Comparison of ENCODE assay signal across 9 cellular contexts in genomic region chr17:56297142-56297541, GRCh38.
DNase-seq lines count a peak whose midpoint lies in the region; ATAC-seq and TF ChIP-seq lines count a peak whose summit lies in the region.
"Had no signal": no experiment of that assay in that cellular context is flagged by ENCODE, and none has a peak within 500 bp of the region (broad histone marks: within the 10 kb centered on the region; RNA-seq: fewer than 3 reads in every experiment).

No MANE protein-coding gene starts in this region.

- no peaks in the 10 kb centered on the region for H3K79me2 ChIP-seq in GM23248 (ENCODE audit: insufficient read depth)
- no peaks in the 10 kb centered on the region for H3K79me2 ChIP-seq in MM.1S (ENCODE audit: low read length)

- peak; percentile 77 for DNase-seq in GM23248
- peak; percentile 77 for DNase-seq in OCI-M1 (lab: John Stamatoyannopoulos, UW)
- peak; percentile 47 for DNase-seq in astrocyte of the hippocampus (ENCODE audit: low read depth, low spot score)
- DNase-seq in stimulated activated CD4-positive, alpha-beta T cell treated with anti-CD3 and anti-CD28 coated beads, Interleukin-15, amount 100 ng/mL, for 48 hours (ENCODE audit: low read depth in 2 of 2) = peak; percentile 7 to 9
- DNase-seq in GM13976 (ENCODE audit: low spot score) = no peak
- no peak for DNase-seq in MM.1S
- DNase-seq: GOT3 had no signal

- H3K36me3 ChIP-seq in GM23248 (ENCODE audit: low read depth) = no peaks in the 10 kb centered on the region
- H3K36me3 ChIP-seq in MM.1S (replicated peaks; ENCODE audit: insufficient read depth, low read length) = no peaks in the 10 kb centered on the region

- no peak for TF ChIP-seq CTCF in GM13976 (IDR thresholded peaks at IDR 0.05; ENCODE audit: borderline replicate concordance, control extremely low read depth, extremely low read depth, insufficient read depth, missing control alignments)
- no peak for TF ChIP-seq CTCF in MM.1S (IDR thresholded peaks at IDR 0.05; ENCODE audit: low read length)

- H2AFZ ChIP-seq in GM23248 = peak overlapping the region; percentile 71
- no peak overlapping the region for H2AFZ ChIP-seq in MM.1S (ENCODE audit: low read length)

- 1 to 3% methylated on average over 8 of the region's 8 CpGs for WGBS in GM23248 (ENCODE audit: low coverage in 1 of 2, low lambda C conversion rate in 2 of 2, missing lambda C conversion rate in 2 of 2), 2 experiments

- H3F3A ChIP-seq in GM23248 (ENCODE audit: insufficient read depth) (peaks cover 15% of the 10 kb centered on the region), MM.1S (ENCODE audit: insufficient read depth, low read length) (no peaks in the 10 kb centered on the region)

- H3K4me2 ChIP-seq in GM23248 (ENCODE audit: unreplicated experiment) = peak overlapping the region; percentile 57
- H3K4me2 ChIP-seq in MM.1S (ENCODE audit: low read depth, low read length) = no peak overlapping the region

- H3K9me3 ChIP-seq in GM23248 (ENCODE audit: low read depth) (no peaks in the 10 kb centered on the region), MM.1S (replicated peaks; ENCODE audit: insufficient read depth, low read length) (no peaks in the 10 kb centered on the region)

- H4K20me1 ChIP-seq in GM23248 (ENCODE audit: insufficient read depth) (no peaks in the 10 kb centered on the region), MM.1S (ENCODE audit: insufficient read depth, low read length) (no peaks in the 10 kb centered on the region)

- peaks cover 35% of the 10 kb centered on the region for H3K4me1 ChIP-seq in GM23248 (ENCODE audit: insufficient read depth)
- no peaks in the 10 kb centered on the region for H3K4me1 ChIP-seq in MM.1S (ENCODE audit: low read length)

- H3K27me3 ChIP-seq in GM23248 (replicated peaks; ENCODE audit: insufficient read depth) (no peaks in the 10 kb centered on the region), MM.1S (replicated peaks; ENCODE audit: insufficient read depth, low read length) (no peaks in the 10 kb centered on the region)

- H3K27ac ChIP-seq in GM23248 (peak overlapping the region; percentile 60), MM.1S (ENCODE audit: low read length) (no peak overlapping the region)

- peak overlapping the region; percentile 42; the same call in 1 of the 2 replicates for H3K4me3 ChIP-seq in GM23248
- H3K4me3 ChIP-seq in MM.1S (ENCODE audit: low read length) = no peak overlapping the region

- in situ Hi-C loops in GM23248 (cut with MboI) (no loop called here), GM13976 (cut with MboI; ENCODE audit: low sequenced_read_pairs, unreplicated experiment) (no loop called here)

- H3K9ac ChIP-seq in GM23248 (peak overlapping the region; percentile 56), MM.1S (ENCODE audit: low read length) (no peak overlapping the region)

- ATAC-seq in HG02840 (IDR thresholded peaks at IDR 0.05; ENCODE audit: low FRiP score, unreplicated experiment) = no peak
- ATAC-seq: HepG2 had no signal

- H3K9me2 ChIP-seq in GM23248 (ENCODE audit: insufficient read depth) (no peaks in the 10 kb centered on the region), MM.1S (replicated peaks; ENCODE audit: insufficient read depth, low read length) (no peaks in the 10 kb centered on the region)

Comparison
In these comparisons a context has a peak if more than half of its experiments do, and no peak if none do; other contexts are left out.
1. DNase-seq: peak in GM23248 (single experiment), OCI-M1 (single experiment), astrocyte of the hippocampus (single experiment) and stimulated activated CD4-positive, alpha-beta T cell treated with anti-CD3 and anti-CD28 coated beads, Interleukin-15, amount 100 ng/mL, for 48 hours (2 of 2); none in GM13976 (single experiment) and MM.1S (single experiment).